ENCODE assay signal across 1 cellular context in the genomic region with DNA sequence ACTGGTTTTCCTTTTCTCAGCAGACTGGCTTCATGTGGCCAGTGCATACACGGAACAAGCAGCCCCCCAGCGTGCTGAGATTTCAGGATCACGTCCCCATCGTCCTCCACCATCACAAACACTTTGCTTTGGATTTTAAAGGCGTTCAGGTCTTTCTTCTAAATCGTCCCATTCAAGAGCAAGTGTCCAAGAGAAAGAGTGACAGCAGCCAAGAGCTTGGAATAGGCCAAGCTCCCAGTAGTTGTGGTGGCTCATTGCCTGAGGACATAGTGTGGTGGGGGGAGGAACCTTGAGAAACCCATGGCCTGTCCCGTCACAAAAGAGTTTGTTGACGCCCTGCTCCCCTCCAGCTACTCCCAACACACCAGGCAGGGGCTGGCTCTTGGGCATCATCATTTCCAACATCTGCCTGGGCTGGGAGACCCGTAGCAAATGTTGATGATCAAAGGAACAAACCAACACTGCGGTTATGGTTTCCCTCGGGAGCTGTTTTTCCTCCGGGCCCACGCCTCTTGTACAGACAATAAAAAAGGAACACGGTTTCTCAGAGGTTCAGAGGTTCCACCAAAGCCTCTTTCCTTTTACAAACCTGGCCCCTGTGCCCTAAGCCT.
TF ChIP-seq lines count a peak whose summit lies in the region.

No MANE protein-coding gene starts in this region.

TF ChIP-seq in WTC11, 78 proteins besides CTCF, POLR2A, EP300 and RAD21:
- TF ChIP-seq, protein P1, sequence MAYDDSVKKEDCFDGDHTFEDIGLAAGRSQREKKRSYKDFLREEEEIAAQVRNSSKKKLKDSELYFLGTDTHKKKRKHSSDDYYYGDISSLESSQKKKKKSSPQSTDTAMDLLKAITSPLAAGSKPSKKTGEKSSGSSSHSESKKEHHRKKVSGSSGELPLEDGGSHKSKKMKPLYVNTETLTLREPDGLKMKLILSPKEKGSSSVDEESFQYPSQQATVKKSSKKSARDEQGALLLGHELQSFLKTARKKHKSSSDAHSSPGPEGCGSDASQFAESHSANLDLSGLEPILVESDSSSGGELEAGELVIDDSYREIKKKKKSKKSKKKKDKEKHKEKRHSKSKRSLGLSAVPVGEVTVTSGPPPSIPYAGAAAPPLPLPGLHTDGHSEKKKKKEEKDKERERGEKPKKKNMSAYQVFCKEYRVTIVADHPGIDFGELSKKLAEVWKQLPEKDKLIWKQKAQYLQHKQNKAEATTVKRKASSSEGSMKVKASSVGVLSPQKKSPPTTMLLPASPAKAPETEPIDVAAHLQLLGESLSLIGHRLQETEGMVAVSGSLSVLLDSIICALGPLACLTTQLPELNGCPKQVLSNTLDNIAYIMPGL (CRISPR knock-in tag; IDR thresholded peaks at IDR 0.05), result no peak
- no peak for TF ChIP-seq IRF2 (CRISPR knock-in tag; IDR thresholded peaks at IDR 0.05; ENCODE audit: borderline replicate concordance, low read depth)
- TF ChIP-seq ARID4B (CRISPR knock-in tag; IDR thresholded peaks at IDR 0.05; ENCODE audit: borderline replicate concordance), result no peak
- TF ChIP-seq STAT6 (CRISPR knock-in tag; conservative IDR thresholded peaks at IDR 0.05; ENCODE audit: low read depth), result no peak
- TF ChIP-seq, protein P2, sequence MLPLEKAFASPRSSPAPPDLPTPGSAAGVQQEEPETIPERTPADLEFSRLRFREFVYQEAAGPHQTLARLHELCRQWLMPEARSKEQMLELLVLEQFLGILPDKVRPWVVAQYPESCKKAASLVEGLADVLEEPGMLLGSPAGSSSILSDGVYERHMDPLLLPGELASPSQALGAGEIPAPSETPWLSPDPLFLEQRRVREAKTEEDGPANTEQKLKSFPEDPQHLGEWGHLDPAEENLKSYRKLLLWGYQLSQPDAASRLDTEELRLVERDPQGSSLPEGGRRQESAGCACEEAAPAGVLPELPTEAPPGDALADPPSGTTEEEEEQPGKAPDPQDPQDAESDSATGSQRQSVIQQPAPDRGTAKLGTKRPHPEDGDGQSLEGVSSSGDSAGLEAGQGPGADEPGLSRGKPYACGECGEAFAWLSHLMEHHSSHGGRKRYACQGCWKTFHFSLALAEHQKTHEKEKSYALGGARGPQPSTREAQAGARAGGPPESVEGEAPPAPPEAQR (CRISPR knock-in tag; IDR thresholded peaks at IDR 0.05), result no peak
- TF ChIP-seq SOX15 (CRISPR knock-in tag; IDR thresholded peaks at IDR 0.05), result no peak
- TF ChIP-seq ZNF423 (CRISPR knock-in tag; IDR thresholded peaks at IDR 0.05), result no peak
- no peak for TF ChIP-seq FOXK1 (CRISPR knock-in tag; IDR thresholded peaks at IDR 0.05)
- TF ChIP-seq, protein P3, sequence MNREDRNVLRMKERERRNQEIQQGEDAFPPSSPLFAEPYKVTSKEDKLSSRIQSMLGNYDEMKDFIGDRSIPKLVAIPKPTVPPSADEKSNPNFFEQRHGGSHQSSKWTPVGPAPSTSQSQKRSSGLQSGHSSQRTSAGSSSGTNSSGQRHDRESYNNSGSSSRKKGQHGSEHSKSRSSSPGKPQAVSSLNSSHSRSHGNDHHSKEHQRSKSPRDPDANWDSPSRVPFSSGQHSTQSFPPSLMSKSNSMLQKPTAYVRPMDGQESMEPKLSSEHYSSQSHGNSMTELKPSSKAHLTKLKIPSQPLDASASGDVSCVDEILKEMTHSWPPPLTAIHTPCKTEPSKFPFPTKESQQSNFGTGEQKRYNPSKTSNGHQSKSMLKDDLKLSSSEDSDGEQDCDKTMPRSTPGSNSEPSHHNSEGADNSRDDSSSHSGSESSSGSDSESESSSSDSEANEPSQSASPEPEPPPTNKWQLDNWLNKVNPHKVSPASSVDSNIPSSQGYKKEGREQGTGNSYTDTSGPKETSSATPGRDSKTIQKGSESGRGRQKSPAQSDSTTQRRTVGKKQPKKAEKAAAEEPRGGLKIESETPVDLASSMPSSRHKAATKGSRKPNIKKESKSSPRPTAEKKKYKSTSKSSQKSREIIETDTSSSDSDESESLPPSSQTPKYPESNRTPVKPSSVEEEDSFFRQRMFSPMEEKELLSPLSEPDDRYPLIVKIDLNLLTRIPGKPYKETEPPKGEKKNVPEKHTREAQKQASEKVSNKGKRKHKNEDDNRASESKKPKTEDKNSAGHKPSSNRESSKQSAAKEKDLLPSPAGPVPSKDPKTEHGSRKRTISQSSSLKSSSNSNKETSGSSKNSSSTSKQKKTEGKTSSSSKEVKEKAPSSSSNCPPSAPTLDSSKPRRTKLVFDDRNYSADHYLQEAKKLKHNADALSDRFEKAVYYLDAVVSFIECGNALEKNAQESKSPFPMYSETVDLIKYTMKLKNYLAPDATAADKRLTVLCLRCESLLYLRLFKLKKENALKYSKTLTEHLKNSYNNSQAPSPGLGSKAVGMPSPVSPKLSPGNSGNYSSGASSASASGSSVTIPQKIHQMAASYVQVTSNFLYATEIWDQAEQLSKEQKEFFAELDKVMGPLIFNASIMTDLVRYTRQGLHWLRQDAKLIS (CRISPR knock-in tag; IDR thresholded peaks at IDR 0.05; ENCODE audit: borderline replicate concordance), result no peak
- no peak for TF ChIP-seq ZNF138 (CRISPR knock-in tag; conservative IDR thresholded peaks at IDR 0.05)
- no peak for TF ChIP-seq ZBTB21 (CRISPR knock-in tag; IDR thresholded peaks at IDR 0.05; ENCODE audit: borderline replicate concordance)
- no peak for TF ChIP-seq MLX (CRISPR knock-in tag; IDR thresholded peaks at IDR 0.05)
- TF ChIP-seq CREM (CRISPR knock-in tag; IDR thresholded peaks at IDR 0.05), result no peak
- no peak for TF ChIP-seq CREB1 (CRISPR knock-in tag; IDR thresholded peaks at IDR 0.05)
- TF ChIP-seq AR (CRISPR knock-in tag; IDR thresholded peaks at IDR 0.05), result no peak
